ENCODE assay signal across 1 cellular context in the genomic region with DNA sequence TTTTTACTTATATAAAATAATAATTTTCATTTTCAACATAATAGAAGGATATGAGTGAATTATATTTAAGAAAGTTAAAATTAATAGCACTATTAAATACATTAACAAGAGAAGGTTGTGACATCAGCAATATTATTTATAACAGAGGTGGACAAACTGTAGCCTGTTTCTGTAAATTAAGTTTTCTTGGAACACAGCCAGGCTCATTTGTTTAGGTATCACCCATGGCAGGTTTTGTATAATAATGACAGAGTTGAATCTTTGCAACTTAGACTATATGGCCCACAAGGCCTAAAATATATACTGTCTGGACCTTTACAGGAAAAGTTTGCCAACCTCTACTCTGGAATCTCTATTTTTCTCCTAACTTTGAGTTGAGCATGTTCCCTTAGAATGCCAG.
TF ChIP-seq lines count a peak whose summit lies in the region.

No MANE protein-coding gene starts in this region.

TF ChIP-seq in K562, 482 proteins besides CTCF, POLR2A, EP300 and RAD21 (continued from another document):
- TF ChIP-seq, protein P1, sequence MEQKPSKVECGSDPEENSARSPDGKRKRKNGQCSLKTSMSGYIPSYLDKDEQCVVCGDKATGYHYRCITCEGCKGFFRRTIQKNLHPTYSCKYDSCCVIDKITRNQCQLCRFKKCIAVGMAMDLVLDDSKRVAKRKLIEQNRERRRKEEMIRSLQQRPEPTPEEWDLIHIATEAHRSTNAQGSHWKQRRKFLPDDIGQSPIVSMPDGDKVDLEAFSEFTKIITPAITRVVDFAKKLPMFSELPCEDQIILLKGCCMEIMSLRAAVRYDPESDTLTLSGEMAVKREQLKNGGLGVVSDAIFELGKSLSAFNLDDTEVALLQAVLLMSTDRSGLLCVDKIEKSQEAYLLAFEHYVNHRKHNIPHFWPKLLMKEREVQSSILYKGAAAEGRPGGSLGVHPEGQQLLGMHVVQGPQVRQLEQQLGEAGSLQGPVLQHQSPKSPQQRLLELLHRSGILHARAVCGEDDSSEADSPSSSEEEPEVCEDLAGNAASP (IDR thresholded peaks at IDR 0.05) = no peak
- TF ChIP-seq ATF7 (IDR thresholded peaks at IDR 0.05) (no peak), NFIC (IDR thresholded peaks at IDR 0.05) (0 out of 2 replicates have a peak, but pooled peaks have one; percentile 34), MTF1 (CRISPR knock-in tag; IDR thresholded peaks at IDR 0.05; ENCODE audit: borderline replicate concordance) (no peak)
TF ChIP-seq in K562: peak in this region for 1.
